1 cellular context compared by ENCODE assay signal in genomic region chr20:33732166-33732970, GRCh38.
TF ChIP-seq lines count a peak whose summit lies in the region.

No MANE protein-coding gene starts in this region.

TF ChIP-seq in HepG2, 621 proteins besides CTCF, POLR2A, EP300 and RAD21 (continued from another document and continues in another):
- TF ChIP-seq MLXIP (CRISPR knock-in tag; IDR thresholded peaks at IDR 0.05; ENCODE audit: borderline replicate concordance) (no peak), SETDB1 (CRISPR knock-in tag; IDR thresholded peaks at IDR 0.05; ENCODE audit: borderline replicate concordance) (no peak), MIXL1 (CRISPR knock-in tag; IDR thresholded peaks at IDR 0.05) (0 out of 2 replicates have a peak, but pooled peaks have one; percentile 58), ZNF841 (CRISPR knock-in tag; IDR thresholded peaks at IDR 0.05; ENCODE audit: borderline replicate concordance) (peak; percentile 11; the same call in 1 of the 2 replicates), TAF1 (CRISPR knock-in tag; IDR thresholded peaks at IDR 0.05) (peak; percentile 50), HNRNPLL (IDR thresholded peaks at IDR 0.05; ENCODE audit: low read depth, low read length, poor library complexity, severe bottlenecking) (peak; percentile 45), ZSCAN21 (CRISPR knock-in tag; IDR thresholded peaks at IDR 0.05; ENCODE audit: borderline replicate concordance) (peak; percentile 99), SCMH1 (CRISPR knock-in tag; IDR thresholded peaks at IDR 0.05; ENCODE audit: borderline replicate concordance) (no peak), ZNF891 (CRISPR knock-in tag; IDR thresholded peaks at IDR 0.05) (peak; percentile 97), MXD3 (CRISPR knock-in tag; IDR thresholded peaks at IDR 0.05) (peak; percentile 76), ZNF777 (CRISPR knock-in tag; IDR thresholded peaks at IDR 0.05) (peak; percentile 90), ZNF430 (CRISPR knock-in tag; IDR thresholded peaks at IDR 0.05) (peak; percentile 79), KLF15 (CRISPR knock-in tag; IDR thresholded peaks at IDR 0.05; ENCODE audit: borderline replicate concordance) (no peak), HNF4G (IDR thresholded peaks at IDR 0.05; ENCODE audit: borderline replicate concordance, low read depth, low read length) (peak; percentile 63; the same call in 1 of the 2 replicates), HNF4G (CRISPR knock-in tag; IDR thresholded peaks at IDR 0.05; ENCODE audit: borderline replicate concordance, low read depth) (peak; percentile 85), KDM5A (IDR thresholded peaks at IDR 0.05; ENCODE audit: borderline replicate concordance, low read length) (peak; percentile 96), BCL3 (CRISPR knock-in tag; IDR thresholded peaks at IDR 0.05) (peak; percentile 46), ZBTB25 (CRISPR knock-in tag; IDR thresholded peaks at IDR 0.05) (peak; percentile 97), MTF2 (CRISPR knock-in tag; IDR thresholded peaks at IDR 0.05; ENCODE audit: borderline replicate concordance) (peak; percentile 87; the same call in 1 of the 2 replicates), ZMYM2 (CRISPR knock-in tag; IDR thresholded peaks at IDR 0.05) (peak; percentile 70; the same call in 1 of the 2 replicates), POLR2G (IDR thresholded peaks at IDR 0.05; ENCODE audit: low read depth, low read length) (peak; percentile 86), PTBP1 (IDR thresholded peaks at IDR 0.05; ENCODE audit: low read depth, low read length, poor library complexity, severe bottlenecking) (peak; percentile 78), SP5 (CRISPR knock-in tag; IDR thresholded peaks at IDR 0.05; ENCODE audit: borderline replicate concordance, low read depth) (peak; percentile 57; the same call in 1 of the 2 replicates), ZNF414 (CRISPR knock-in tag; IDR thresholded peaks at IDR 0.05) (peak; percentile 55), ZNF350 (CRISPR knock-in tag; IDR thresholded peaks at IDR 0.05; ENCODE audit: borderline replicate concordance, low read depth) (no peak), MTF1 (CRISPR knock-in tag; IDR thresholded peaks at IDR 0.05) (no peak), ZNF790 (CRISPR knock-in tag; IDR thresholded peaks at IDR 0.05; ENCODE audit: borderline replicate concordance) (peak; percentile 98), CENPT (CRISPR knock-in tag; IDR thresholded peaks at IDR 0.05; ENCODE audit: low read depth) (no peak; the same call in none of the 2 replicates), LCORL (IDR thresholded peaks at IDR 0.05) (no peak), LCORL (CRISPR knock-in tag; IDR thresholded peaks at IDR 0.05) (peak; percentile 72), NFATC3 (CRISPR knock-in tag; IDR thresholded peaks at IDR 0.05) (peak; percentile 66; the same call in 1 of the 2 replicates), ZNF138 (CRISPR knock-in tag; IDR thresholded peaks at IDR 0.05; ENCODE audit: low read depth) (peak; percentile 91), ESRRA (CRISPR knock-in tag; IDR thresholded peaks at IDR 0.05; ENCODE audit: low read depth) (peak; percentile 84), BRCA1 (CRISPR knock-in tag; IDR thresholded peaks at IDR 0.05) (no peak), HNRNPUL1 (IDR thresholded peaks at IDR 0.05; ENCODE audit: low read depth, low read length) (peak; percentile 79; the same call in 1 of the 2 replicates), ZNF720 (CRISPR knock-in tag; IDR thresholded peaks at IDR 0.05) (no peak), ZNF354B (CRISPR knock-in tag; IDR thresholded peaks at IDR 0.05) (peak; percentile 93; the same call in 1 of the 2 replicates), EED (CRISPR knock-in tag; IDR thresholded peaks at IDR 0.05) (peak; percentile 81), BRF2 (CRISPR knock-in tag; IDR thresholded peaks at IDR 0.05) (peak; percentile 95), THAP11 (CRISPR knock-in tag; IDR thresholded peaks at IDR 0.05) (peak; percentile 86), ATF7 (IDR thresholded peaks at IDR 0.05) (no peak), ATF7 (CRISPR knock-in tag; IDR thresholded peaks at IDR 0.05) (peak; percentile 82), MXI1 (IDR thresholded peaks at IDR 0.05; ENCODE audit: borderline replicate concordance, low read depth, low read length) (peak; percentile 62; the same call in 2 of the 3 replicates), PAF1 (CRISPR knock-in tag; IDR thresholded peaks at IDR 0.05) (no peak), NCOA1 (CRISPR knock-in tag; IDR thresholded peaks at IDR 0.05) (peak; percentile 83), ZBTB7B (CRISPR knock-in tag; IDR thresholded peaks at IDR 0.05) (peak; percentile 69; the same call in 1 of the 2 replicates), ISX (CRISPR knock-in tag; conservative IDR thresholded peaks at IDR 0.05) (no peak), PHF5A (CRISPR knock-in tag; IDR thresholded peaks at IDR 0.05; ENCODE audit: low read depth, unreplicated experiment) (peak; percentile 91), ZNF660 (CRISPR knock-in tag; IDR thresholded peaks at IDR 0.05; ENCODE audit: borderline replicate concordance, low read depth) (0 out of 2 replicates have a peak, but pooled peaks have one; percentile 69), SP140L (CRISPR knock-in tag; IDR thresholded peaks at IDR 0.05; ENCODE audit: borderline replicate concordance) (peak; percentile 0; the same call in 1 of the 2 replicates), ZNF446 (CRISPR knock-in tag; IDR thresholded peaks at IDR 0.05) (0 out of 2 replicates have a peak, but pooled peaks have one; percentile 94), HNF1B (CRISPR knock-in tag; IDR thresholded peaks at IDR 0.05) (peak; percentile 84), ZNF883 (CRISPR knock-in tag; IDR thresholded peaks at IDR 0.05; ENCODE audit: not compliant biosample characterization) (no peak), KLF16 (CRISPR knock-in tag; IDR thresholded peaks at IDR 0.05) (peak in 1 of 2 experiments; percentile 93; a peak in 2 of 4 replicates), CBX1 (IDR thresholded peaks at IDR 0.05; ENCODE audit: low read depth) (peak; percentile 82), REPIN1 (CRISPR knock-in tag; IDR thresholded peaks at IDR 0.05; ENCODE audit: borderline replicate concordance, low read depth) (peak; percentile 88), ASH2L (IDR thresholded peaks at IDR 0.05; ENCODE audit: insufficient read length, low read depth, low read length) (peak; percentile 98), ZNF44 (CRISPR knock-in tag; IDR thresholded peaks at IDR 0.05) (peak; percentile 95; the same call in 1 of the 2 replicates), ZNF142 (CRISPR knock-in tag; IDR thresholded peaks at IDR 0.05) (0 out of 2 replicates have a peak, but pooled peaks have one; percentile 33)
